Comparison of ENCODE assay signal across 9 cellular contexts in the genomic region with DNA sequence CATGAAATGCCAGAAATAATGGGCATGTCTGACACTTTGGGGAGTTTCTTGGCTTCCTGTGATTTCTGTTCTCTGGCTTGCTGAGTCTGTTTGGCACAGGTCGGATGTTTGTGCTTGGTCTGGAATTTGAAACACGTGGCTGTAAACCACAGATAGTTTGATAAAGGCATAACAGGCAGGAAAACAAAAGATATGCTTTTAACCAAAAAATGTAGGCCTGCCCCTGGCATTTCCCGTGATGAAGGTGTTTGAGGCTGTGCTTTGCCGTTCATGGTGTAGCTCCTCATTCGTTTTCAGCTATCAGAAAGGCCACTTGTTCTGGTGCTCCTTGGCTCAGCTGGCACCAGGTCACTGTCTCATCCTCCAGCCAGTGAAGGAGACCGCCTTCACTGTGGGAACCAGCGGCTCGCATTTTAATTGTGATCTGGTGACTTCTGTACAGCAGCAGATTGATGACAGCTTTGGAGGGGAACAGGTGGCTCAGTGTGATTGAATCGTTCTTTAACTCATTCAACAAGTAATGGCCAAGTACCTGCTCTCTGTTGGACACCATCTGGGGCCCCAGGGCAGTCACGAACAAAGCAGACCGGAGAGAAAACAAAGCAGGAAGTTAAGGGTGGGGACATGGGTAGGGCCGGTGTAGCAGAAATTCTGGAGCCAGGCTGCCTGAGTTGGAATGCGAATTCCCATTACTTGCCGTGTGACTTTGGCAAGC.
A peak's percentile ranks its signal among the peaks of the same experiment; 100 is the strongest.
DNase-seq lines count a peak whose midpoint lies in the region; ATAC-seq and TF ChIP-seq lines count a peak whose summit lies in the region.
"Had no signal": no experiment of that assay in that cellular context is flagged by ENCODE, and none has a peak within 500 bp of the region (broad histone marks: within the 10 kb centered on the region; RNA-seq: fewer than 3 reads in every experiment).

No MANE protein-coding gene starts in this region.

- peaks cover 58% of the 10 kb centered on the region for H3K4me1 Mint-ChIP-seq in central memory CD8-positive, alpha-beta T cell

- H3K36me3 ChIP-seq in lower lobe of right lung (no peaks in the 10 kb centered on the region), upper lobe of right lung (no peaks in the 10 kb centered on the region)

- TF ChIP-seq CTCF in lower lobe of right lung (IDR thresholded peaks at IDR 0.05) (no peak), upper lobe of right lung (IDR thresholded peaks at IDR 0.05) (no peak)

- H3K27me3 Mint-ChIP-seq in central memory CD8-positive, alpha-beta T cell, result no peaks in the 10 kb centered on the region

- H3K9me3 ChIP-seq in lower lobe of right lung (peaks cover 27% of the 10 kb centered on the region), upper lobe of right lung (peaks cover 20% of the 10 kb centered on the region)

- no peaks in the 10 kb centered on the region for H3K36me3 Mint-ChIP-seq in central memory CD8-positive, alpha-beta T cell (ENCODE audit: insufficient read depth)

- H3K4me1 ChIP-seq in lower lobe of right lung (peaks cover 73% of the 10 kb centered on the region), upper lobe of right lung (peaks cover 55% of the 10 kb centered on the region)

- H3K4me3 Mint-ChIP-seq in central memory CD8-positive, alpha-beta T cell, result peak overlapping the region; percentile 37

- H3K27ac ChIP-seq in lower lobe of right lung (peak overlapping the region; percentile 48), upper lobe of right lung (peak overlapping the region; percentile 72)
- H3K27ac ChIP-seq: 22Rv1 had no signal

- peaks cover 8% of the 10 kb centered on the region for H3K9me3 Mint-ChIP-seq in central memory CD8-positive, alpha-beta T cell

- H3K4me3 ChIP-seq in lower lobe of right lung, result no peak overlapping the region
- H3K4me3 ChIP-seq in upper lobe of right lung, result no peak overlapping the region

- ATAC-seq in central memory CD8-positive, alpha-beta T cell (replicated peaks; ENCODE audit: extremely low read depth, poor library complexity, severe bottlenecking), result peak; percentile 49
- peak; percentile 49 to 60 for ATAC-seq in lower lobe of right lung
- peak; percentile 59 for ATAC-seq in upper lobe of right lung

- DNase-seq in NCI-H1417 (lab: John Stamatoyannopoulos, UW), result peak; percentile 49 to 71 (median 49)
- DNase-seq in NCI-H1417 treated with DMSO at 0.1 percent for 48 hours (lab: John Stamatoyannopoulos, UW), result no peak
- DNase-seq in OCI-M1 (lab: John Stamatoyannopoulos, UW), result peak; percentile 84
- no peak for DNase-seq in central memory CD8-positive, alpha-beta T cell (ENCODE audit: low spot score in 2 of 2)
- no peak for DNase-seq in lower lobe of right lung
- no peak for DNase-seq in upper lobe of right lung
- DNase-seq in NCI-H1048 (lab: John Stamatoyannopoulos, UW), result no peak
- no peak for DNase-seq in GOT3 (lab: John Stamatoyannopoulos, UW)

- H3K27ac Mint-ChIP-seq in central memory CD8-positive, alpha-beta T cell (ENCODE audit: low read depth), result peak overlapping the region; percentile 32

- intact Hi-C loops in lower lobe of right lung (cut with DNase I) (no loop called here), upper lobe of right lung (cut with DNase I) (no loop called here)

- H3K27me3 ChIP-seq in lower lobe of right lung (ENCODE audit: low read depth) (no peaks in the 10 kb centered on the region), upper lobe of right lung (no peaks in the 10 kb centered on the region)

Comparison
In these comparisons a context has a peak if more than half of its experiments do, and no peak if none do; other contexts are left out.
1. DNase-seq: peak in NCI-H1417 (3 of 3) and OCI-M1 (single experiment); none in NCI-H1417 treated with DMSO at 0.1 percent for 48 hours (single experiment), central memory CD8-positive, alpha-beta T cell (0 of 2), lower lobe of right lung (single experiment), upper lobe of right lung (single experiment), NCI-H1048 (single experiment) and GOT3 (single experiment).
2. Peak in every context shown above with its lines, with median percentiles within 50 percentile points of each other: ATAC-seq.